Comparison of ENCODE assay signal across 11 cellular contexts in the genomic region with DNA sequence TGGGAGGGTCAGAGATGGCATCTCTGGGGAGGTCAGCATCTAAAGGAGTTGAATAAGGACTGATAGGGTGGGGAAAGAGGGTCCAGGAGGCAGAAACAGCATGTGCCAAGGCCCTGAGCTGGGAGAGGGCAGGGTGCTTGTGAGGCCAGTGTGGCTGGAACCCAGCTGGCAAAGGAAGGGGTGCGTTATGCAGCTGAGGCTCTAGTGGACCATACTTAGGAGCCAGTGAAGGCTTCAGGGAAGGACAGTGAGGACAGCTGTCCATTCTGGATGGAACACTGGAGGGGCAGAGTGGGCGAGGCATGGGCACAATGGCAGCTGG. TPM values are rescaled to one million over a fixed set of nuclear protein-coding genes. Genes with fewer than 3 reads are reported as not detected.
A peak's percentile ranks its signal among the peaks of the same experiment; 100 is the strongest.
DNase-seq lines count a peak whose midpoint lies in the region; ATAC-seq and TF ChIP-seq lines count a peak whose summit lies in the region.
"Had no signal": no experiment of that assay in that cellular context is flagged by ENCODE, and none has a peak within 500 bp of the region (broad histone marks: within the 10 kb centered on the region; RNA-seq: fewer than 3 reads in every experiment).

No MANE protein-coding gene starts in this region.

- no peak for ATAC-seq in activated B cell treated with CpG ODN at 0.5 μM for 24 hours (ENCODE audit: low read depth)
- no peak for ATAC-seq in left lung

- TF ChIP-seq CTCF in activated B cell treated with CpG ODN at 0.5 μM for 24 hours (IDR thresholded peaks at IDR 0.05) (no peak), left lung (IDR thresholded peaks at IDR 0.05) (no peak), suprapubic skin (IDR thresholded peaks at IDR 0.05) (no peak)

- H3K4me3 Mint-ChIP-seq in activated T-cell treated with anti-CD3 and anti-CD28 coated beads, Interleukin-2, amount 50 U/mL, for 24 hours = no peak overlapping the region
- H3K4me3 Mint-ChIP-seq in activated B cell treated with CpG ODN at 0.5 μM for 24 hours = peak overlapping the region; percentile 67

- peak overlapping the region; percentile 67 to 78 for H3K27ac ChIP-seq in left lung
- H3K27ac ChIP-seq in suprapubic skin = peak overlapping the region; percentile 69

- intact Hi-C loops in activated B cell treated with CpG ODN at 0.5 μM for 24 hours (cut with micrococcal nuclease) (loop anchor here (2.0 to 10.0 kb wide), 3 partner anchors 16 to 290 kb away; a partner anchor contains a TSS), left lung (cut with DNase I) (loop anchor here in 1 of 2 donors (10.0 kb wide), 1 partner anchor 90 kb away; no protein-coding TSS in a partner anchor)

- CTCF ChIA-PET in activated B cell treated with CpG ODN at 0.5 μM for 24 hours (lab: Charles Lee) = interaction anchor here (0.6 to 14.5 kb wide), 19 partner anchors 9 to 209 kb away, joined by 3 to 872 read pairs (median 6); a partner anchor contains a TSS

- in situ Hi-C loops in KBM-7 (cut with MboI; ENCODE audit: low pct_unique_long_range_greater_than_20kb, low sequenced_read_pairs) = loop anchor here (10.0 kb wide), 1 partner anchor 90 kb away; no protein-coding TSS in a partner anchor

- no peak for TF ChIP-seq POLR2A in suprapubic skin (IDR thresholded peaks at IDR 0.05)

- no peak for DNase-seq in activated T-cell treated with anti-CD3 and anti-CD28 coated beads, Interleukin-2, amount 50 U/mL, for 24 hours
- no peak for DNase-seq in activated T-cell treated with anti-CD3 and anti-CD28 coated beads, Interleukin-2, amount 50 U/mL, for 48 hours
- DNase-seq in activated B cell treated with CpG ODN at 0.5 μM for 24 hours (no peak), left lung (no peak), suprapubic skin (ENCODE audit: low spot score in 2 of 2) (no peak), HUDEP-2 (lab: John Stamatoyannopoulos, UW; ENCODE audit: unreplicated experiment in 76 of 76) (no peak), NCI-H748 treated with DMSO at 0.1 percent for 48 hours (lab: John Stamatoyannopoulos, UW) (no peak), KBM-7 (no peak)

- H3K27me3 ChIP-seq in left lung (no peaks in the 10 kb centered on the region), suprapubic skin (no peaks in the 10 kb centered on the region)

- H3K9me3 ChIP-seq in left lung = no peaks in the 10 kb centered on the region
- H3K9me3 ChIP-seq in suprapubic skin = no peaks in the 10 kb centered on the region

- 51% methylated on average over 2 of the region's 2 CpGs for WGBS in suprapubic skin

- peak overlapping the region; percentile 76 for H3K27ac Mint-ChIP-seq in activated T-cell treated with anti-CD3 and anti-CD28 coated beads, Interleukin-2, amount 50 U/mL, for 24 hours
- peak overlapping the region; percentile 92 for H3K27ac Mint-ChIP-seq in activated B cell treated with CpG ODN at 0.5 μM for 24 hours

- peaks cover 35% of the 10 kb centered on the region for H3K4me1 Mint-ChIP-seq in activated T-cell treated with anti-CD3 and anti-CD28 coated beads, Interleukin-2, amount 50 U/mL, for 24 hours (ENCODE audit: low read depth)
- peaks cover 57% of the 10 kb centered on the region for H3K4me1 Mint-ChIP-seq in activated B cell treated with CpG ODN at 0.5 μM for 24 hours

- no peaks in the 10 kb centered on the region for H3K27me3 Mint-ChIP-seq in activated T-cell treated with anti-CD3 and anti-CD28 coated beads, Interleukin-2, amount 50 U/mL, for 24 hours
- no peaks in the 10 kb centered on the region for H3K27me3 Mint-ChIP-seq in activated B cell treated with CpG ODN at 0.5 μM for 24 hours
- H3K27me3 Mint-ChIP-seq: progenitor cell of endocrine pancreas had no signal

- H3K36me3 Mint-ChIP-seq in activated T-cell treated with anti-CD3 and anti-CD28 coated beads, Interleukin-2, amount 50 U/mL, for 24 hours (ENCODE audit: low read depth) = no peaks in the 10 kb centered on the region
- no peaks in the 10 kb centered on the region for H3K36me3 Mint-ChIP-seq in activated B cell treated with CpG ODN at 0.5 μM for 24 hours (ENCODE audit: low read depth)

- H3K4me3 ChIP-seq in left lung = no peak overlapping the region
- H3K4me3 ChIP-seq in suprapubic skin = no peak overlapping the region

- no peaks in the 10 kb centered on the region for H3K9me3 Mint-ChIP-seq in activated T-cell treated with anti-CD3 and anti-CD28 coated beads, Interleukin-2, amount 50 U/mL, for 24 hours
- H3K9me3 Mint-ChIP-seq in activated B cell treated with CpG ODN at 0.5 μM for 24 hours = no peaks in the 10 kb centered on the region
- H3K9me3 Mint-ChIP-seq: activated T-helper 2 cell treated with anti-CD3 and anti-CD28 coated beads, Interferon-gamma antibody, Interleukin-2, Interleukin-4, amounts not matched to agents 10 μg/mL and 5 μg/mL and 100 μg/mL, durations not matched to agents 14 hours and 24 hours and 36 hours; T-helper 1 cell treated with Interleukin-12 subunit alpha and Interleukin-12 subunit beta and Interleukin-4 antibody, amounts not matched to agents 30 μg/mL and 1 μg/mL, for 36 hours had no signal

- POLR2A ChIA-PET in activated B cell treated with CpG ODN at 0.5 μM for 24 hours (lab: Charles Lee) = interaction anchor here (0.6 to 14.8 kb wide), 18 partner anchors 10 to 89 kb away, joined by 3 to 441 read pairs (median 8); a partner anchor contains a TSS

- no peaks in the 10 kb centered on the region for H3K36me3 ChIP-seq in left lung
- H3K36me3 ChIP-seq in suprapubic skin = no peaks in the 10 kb centered on the region

- peaks cover 0 to 20% of the 10 kb centered on the region in 2 donors for H3K4me1 ChIP-seq in left lung
- peaks cover 31% of the 10 kb centered on the region for H3K4me1 ChIP-seq in suprapubic skin

- no peak for TF ChIP-seq EP300 in suprapubic skin (IDR thresholded peaks at IDR 0.05)

RNA-seq across cellular contexts. Expression of a gene that starts 57.1 kb away (rescaled TPM):
- total RNA-seq in activated B cell treated with CpG ODN at 0.5 μM for 24 hours (1,956 and 2,021 TPM in 2 replicates), left lung (100 to 1,000 TPM; 761 to 849 TPM), suprapubic skin (1,000 to 10,000 TPM in 3 of 4 donors, 100 to 1,000 TPM in 1; 864 to 1,286 (median 1,238) TPM)
